Comparison of ENCODE assay signal across 1 cellular context in the genomic region with DNA sequence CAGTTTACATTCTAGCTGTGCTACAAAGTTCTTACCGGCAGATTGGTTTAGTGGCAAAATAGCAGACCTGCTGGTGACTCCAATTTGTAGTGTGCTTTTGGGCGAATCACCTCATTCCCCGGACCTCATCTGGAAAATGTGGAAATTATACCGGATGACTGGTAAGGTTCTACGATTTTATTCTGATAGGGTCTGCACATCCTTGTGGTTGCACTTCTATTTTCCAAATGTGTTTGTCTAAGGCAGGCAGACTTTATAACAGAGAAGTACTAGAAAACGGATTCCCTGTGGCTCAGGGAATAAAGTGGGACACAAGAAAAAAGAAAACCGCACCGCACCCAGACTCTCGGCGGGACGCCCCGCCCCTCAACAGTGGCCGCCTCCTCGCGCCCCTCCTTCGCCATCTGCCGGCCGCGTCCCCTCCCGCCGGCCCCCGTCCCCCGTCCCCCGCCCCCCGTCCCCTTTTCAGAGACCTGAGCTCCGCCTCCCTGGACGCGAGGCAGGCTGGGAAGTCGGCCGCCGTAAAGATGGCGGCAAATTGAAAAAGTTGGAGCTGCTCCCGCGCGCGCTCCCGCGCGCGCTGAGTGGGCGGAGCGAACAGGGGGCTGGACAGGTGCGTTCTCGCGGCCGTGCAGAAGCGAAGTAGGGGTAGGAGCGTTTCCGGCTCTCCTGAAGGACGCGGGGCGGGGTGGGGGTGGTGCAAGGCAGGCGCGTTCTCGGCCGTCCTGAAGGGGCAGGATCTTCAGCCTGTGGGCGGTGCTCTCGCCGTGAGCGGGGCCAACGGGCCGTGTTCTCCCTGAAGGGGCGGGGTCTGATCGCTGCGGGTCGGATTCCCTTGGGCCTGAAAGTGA.
TF ChIP-seq lines count a peak whose summit lies in the region.

No MANE protein-coding gene starts in this region.

TF ChIP-seq in SK-N-SH treated with all-trans-retinoic acid at 6 μM for 48 hours, 23 proteins besides CTCF, POLR2A, EP300 and RAD21 (continued from another document):
- TF ChIP-seq, protein P1, sequence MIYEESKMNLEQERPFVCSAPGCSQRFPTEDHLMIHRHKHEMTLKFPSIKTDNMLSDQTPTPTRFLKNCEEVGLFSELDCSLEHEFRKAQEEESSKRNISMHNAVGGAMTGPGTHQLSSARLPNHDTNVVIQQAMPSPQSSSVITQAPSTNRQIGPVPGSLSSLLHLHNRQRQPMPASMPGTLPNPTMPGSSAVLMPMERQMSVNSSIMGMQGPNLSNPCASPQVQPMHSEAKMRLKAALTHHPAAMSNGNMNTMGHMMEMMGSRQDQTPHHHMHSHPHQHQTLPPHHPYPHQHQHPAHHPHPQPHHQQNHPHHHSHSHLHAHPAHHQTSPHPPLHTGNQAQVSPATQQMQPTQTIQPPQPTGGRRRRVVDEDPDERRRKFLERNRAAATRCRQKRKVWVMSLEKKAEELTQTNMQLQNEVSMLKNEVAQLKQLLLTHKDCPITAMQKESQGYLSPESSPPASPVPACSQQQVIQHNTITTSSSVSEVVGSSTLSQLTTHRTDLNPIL (CRISPR knock-in tag; IDR thresholded peaks at IDR 0.05; ENCODE audit: low read depth): no peak
- TF ChIP-seq ZNF8 (CRISPR knock-in tag; IDR thresholded peaks at IDR 0.05) (no peak), OSR1 (CRISPR knock-in tag; IDR thresholded peaks at IDR 0.05) (no peak), ARNTL (CRISPR knock-in tag; IDR thresholded peaks at IDR 0.05; ENCODE audit: borderline replicate concordance, low read depth) (no peak), GLIS3 (CRISPR knock-in tag; IDR thresholded peaks at IDR 0.05) (no peak), PPARA (CRISPR knock-in tag; IDR thresholded peaks at IDR 0.05; ENCODE audit: borderline replicate concordance) (no peak), ZFP3 (CRISPR knock-in tag; IDR thresholded peaks at IDR 0.05) (no peak), CSDC2 (CRISPR knock-in tag; IDR thresholded peaks at IDR 0.05) (no peak)
TF ChIP-seq in SK-N-SH treated with all-trans-retinoic acid at 6 μM for 48 hours: peak in this region for 0.
